ENCODE assay signal across 8 cellular contexts in genomic region chr12:115882941-115883340, GRCh38.
"Had no signal": no experiment of that assay in that cellular context is flagged by ENCODE, and none has a peak within 500 bp of the region (broad histone marks: within the 10 kb centered on the region; RNA-seq: fewer than 3 reads in every experiment).

No MANE protein-coding gene starts in this region.

- H3K4me1 ChIP-seq: HAP-1 had no signal

- H3K36me3 ChIP-seq: HAP-1 had no signal

- H3K27ac ChIP-seq: GM23248, HL-60 had no signal

- H3K9me3 ChIP-seq: HAP-1 had no signal

- DNase-seq: GM23248, GOT3, H7, KBM-7 had no signal

- H3K4me3 ChIP-seq: GM23248, HAP-1 had no signal

- ATAC-seq: HCT116, HepG2 had no signal
